Comparison of ENCODE assay signal across 1 cellular context in genomic region chr7:79564123-79564522, GRCh38.
A peak's percentile ranks its signal among the peaks of the same experiment; 100 is the strongest.
TF ChIP-seq lines count a peak whose summit lies in the region.

No MANE protein-coding gene starts in this region.

TF ChIP-seq in HEK293, 187 proteins besides CTCF, POLR2A, EP300 and RAD21 (continued from another document):
- no peak for TF ChIP-seq PRDM10 (tag by site-specific recombination; IDR thresholded peaks at IDR 0.05)
- TF ChIP-seq ZNF24 (tag by site-specific recombination; IDR thresholded peaks at IDR 0.05): no peak
- TF ChIP-seq ZNF837 (tag by site-specific recombination; IDR thresholded peaks at IDR 0.05): no peak
- TF ChIP-seq ZNF488 (tag by site-specific recombination; IDR thresholded peaks at IDR 0.05): no peak
- TF ChIP-seq ZNF394 (tag by site-specific recombination; IDR thresholded peaks at IDR 0.05; ENCODE audit: borderline replicate concordance): peak; percentile 71; the same call in 1 of the 2 replicates
- no peak for TF ChIP-seq ZFP41 (tag by site-specific recombination; IDR thresholded peaks at IDR 0.05; ENCODE audit: borderline replicate concordance)
- TF ChIP-seq ZNF433 (tag by site-specific recombination; IDR thresholded peaks at IDR 0.05; ENCODE audit: low read depth): no peak
